1 cellular context compared by ENCODE assay signal in the genomic region with DNA sequence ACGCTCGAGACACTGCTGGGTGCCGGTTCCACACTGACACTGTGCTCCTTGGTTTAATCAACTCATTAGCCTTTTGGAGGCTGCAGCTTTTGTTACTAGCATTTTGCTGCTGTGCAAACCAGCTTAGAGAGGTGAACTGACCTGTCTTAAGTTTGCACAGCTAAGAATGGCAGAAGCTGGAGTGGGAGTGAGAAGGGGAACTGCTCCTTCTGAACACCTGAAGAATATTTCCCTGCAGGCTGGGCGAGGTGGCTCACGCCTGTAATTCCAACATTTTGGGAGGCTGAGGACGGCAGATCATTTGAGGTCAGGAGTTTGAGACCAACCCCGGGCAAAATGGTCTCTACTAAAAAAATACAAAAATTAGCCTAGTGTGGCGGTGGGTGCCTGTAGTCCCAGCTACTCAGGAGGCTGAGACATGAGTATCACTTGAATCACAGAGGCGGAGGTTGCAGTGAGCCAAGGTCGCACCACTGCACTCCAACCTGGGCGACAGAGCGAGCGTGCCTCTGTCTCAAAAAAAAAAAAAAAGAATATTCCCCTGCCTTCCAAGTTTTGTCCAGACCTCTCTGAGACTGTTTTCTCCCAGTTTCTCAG.
TF ChIP-seq lines count a peak whose summit lies in the region.

No MANE protein-coding gene starts in this region.

TF ChIP-seq in K562, 482 proteins besides CTCF, POLR2A, EP300 and RAD21:
- no peak for TF ChIP-seq ZNF75A (CRISPR knock-in tag; IDR thresholded peaks at IDR 0.05)
- TF ChIP-seq ARID2 (IDR thresholded peaks at IDR 0.05) = no peak
- TF ChIP-seq, protein P1, sequence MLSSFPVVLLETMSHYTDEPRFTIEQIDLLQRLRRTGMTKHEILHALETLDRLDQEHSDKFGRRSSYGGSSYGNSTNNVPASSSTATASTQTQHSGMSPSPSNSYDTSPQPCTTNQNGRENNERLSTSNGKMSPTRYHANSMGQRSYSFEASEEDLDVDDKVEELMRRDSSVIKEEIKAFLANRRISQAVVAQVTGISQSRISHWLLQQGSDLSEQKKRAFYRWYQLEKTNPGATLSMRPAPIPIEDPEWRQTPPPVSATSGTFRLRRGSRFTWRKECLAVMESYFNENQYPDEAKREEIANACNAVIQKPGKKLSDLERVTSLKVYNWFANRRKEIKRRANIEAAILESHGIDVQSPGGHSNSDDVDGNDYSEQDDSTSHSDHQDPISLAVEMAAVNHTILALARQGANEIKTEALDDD (IDR thresholded peaks at IDR 0.05) = peak; percentile 45
- no peak for TF ChIP-seq ZNF197 (CRISPR knock-in tag; IDR thresholded peaks at IDR 0.05; ENCODE audit: low read depth)
- no peak for TF ChIP-seq DPF2 (IDR thresholded peaks at IDR 0.05)
- TF ChIP-seq SPI1 (IDR thresholded peaks at IDR 0.05; ENCODE audit: borderline replicate concordance, low read depth, low read length) = 0 out of 2 replicates have a peak, but pooled peaks have one; percentile 17
- no peak for TF ChIP-seq NFATC3 (IDR thresholded peaks at IDR 0.05)
- TF ChIP-seq ZNF408 (CRISPR knock-in tag; IDR thresholded peaks at IDR 0.05; ENCODE audit: low read depth) = no peak
- no peak for TF ChIP-seq CREB1 (IDR thresholded peaks at IDR 0.05)
- TF ChIP-seq CREB1 (CRISPR knock-in tag; IDR thresholded peaks at IDR 0.05) = no peak
- no peak for TF ChIP-seq MYC (IDR thresholded peaks at IDR 0.05; ENCODE audit: low read depth, low read length)
- TF ChIP-seq MYC (CRISPR knock-in tag; IDR thresholded peaks at IDR 0.05; ENCODE audit: borderline replicate concordance, low read depth) = no peak
- TF ChIP-seq, protein P2, sequence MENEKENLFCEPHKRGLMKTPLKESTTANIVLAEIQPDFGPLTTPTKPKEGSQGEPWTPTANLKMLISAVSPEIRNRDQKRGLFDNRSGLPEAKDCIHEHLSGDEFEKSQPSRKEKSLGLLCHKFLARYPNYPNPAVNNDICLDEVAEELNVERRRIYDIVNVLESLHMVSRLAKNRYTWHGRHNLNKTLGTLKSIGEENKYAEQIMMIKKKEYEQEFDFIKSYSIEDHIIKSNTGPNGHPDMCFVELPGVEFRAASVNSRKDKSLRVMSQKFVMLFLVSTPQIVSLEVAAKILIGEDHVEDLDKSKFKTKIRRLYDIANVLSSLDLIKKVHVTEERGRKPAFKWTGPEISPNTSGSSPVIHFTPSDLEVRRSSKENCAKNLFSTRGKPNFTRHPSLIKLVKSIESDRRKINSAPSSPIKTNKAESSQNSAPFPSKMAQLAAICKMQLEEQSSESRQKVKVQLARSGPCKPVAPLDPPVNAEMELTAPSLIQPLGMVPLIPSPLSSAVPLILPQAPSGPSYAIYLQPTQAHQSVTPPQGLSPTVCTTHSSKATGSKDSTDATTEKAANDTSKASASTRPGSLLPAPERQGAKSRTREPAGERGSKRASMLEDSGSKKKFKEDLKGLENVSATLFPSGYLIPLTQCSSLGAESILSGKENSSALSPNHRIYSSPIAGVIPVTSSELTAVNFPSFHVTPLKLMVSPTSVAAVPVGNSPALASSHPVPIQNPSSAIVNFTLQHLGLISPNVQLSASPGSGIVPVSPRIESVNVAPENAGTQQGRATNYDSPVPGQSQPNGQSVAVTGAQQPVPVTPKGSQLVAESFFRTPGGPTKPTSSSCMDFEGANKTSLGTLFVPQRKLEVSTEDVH (IDR thresholded peaks at IDR 0.05; ENCODE audit: low read depth, partially characterized antibody) = no peak
- no peak for TF ChIP-seq STAT5A (IDR thresholded peaks at IDR 0.05; ENCODE audit: borderline replicate concordance, low read length)
- no peak for TF ChIP-seq TCF7 (IDR thresholded peaks at IDR 0.05; ENCODE audit: borderline replicate concordance)
- TF ChIP-seq SP1 (CRISPR knock-in tag; IDR thresholded peaks at IDR 0.05) = 0 out of 2 replicates have a peak, but pooled peaks have one; percentile 43
- TF ChIP-seq ZKSCAN8 (CRISPR knock-in tag; IDR thresholded peaks at IDR 0.05) = 0 out of 2 replicates have a peak, but pooled peaks have one; percentile 10
- TF ChIP-seq CSDE1 (IDR thresholded peaks at IDR 0.05) = no peak
